Comparison of ENCODE assay signal across 9 cellular contexts in genomic region chr2:53095664-53096063, GRCh38.
"Had no signal": no experiment of that assay in that cellular context is flagged by ENCODE, and none has a peak within 500 bp of the region (broad histone marks: within the 10 kb centered on the region; RNA-seq: fewer than 3 reads in every experiment).

No MANE protein-coding gene starts in this region.

- H3K4me1 Mint-ChIP-seq: IgD-negative memory B cell had no signal

- H3K27ac ChIP-seq: GM23248, HL-60 had no signal

- H2AFZ ChIP-seq: GM23248 had no signal

- H3K9me3 ChIP-seq: HAP-1 had no signal

- H3K9me3 Mint-ChIP-seq: HFFc6, IgD-negative memory B cell had no signal

- H3K36me3 ChIP-seq: HAP-1 had no signal

- H3K4me3 Mint-ChIP-seq: HFFc6, IgD-negative memory B cell had no signal

- H3K27me3 Mint-ChIP-seq: IgD-negative memory B cell had no signal

- DNase-seq: GM23248, GOT3, H7, HFFc6, KBM-7 had no signal

- H3K27ac Mint-ChIP-seq: HFFc6, IgD-negative memory B cell had no signal

- H3K4me3 ChIP-seq: GM23248, HAP-1 had no signal

- H3K4me1 ChIP-seq: HAP-1 had no signal

- ATAC-seq: HCT116 had no signal

- H3K9ac ChIP-seq: GM23248 had no signal

- H3K36me3 Mint-ChIP-seq: IgD-negative memory B cell had no signal
